ENCODE assay signal across 27 cellular contexts in the genomic region with DNA sequence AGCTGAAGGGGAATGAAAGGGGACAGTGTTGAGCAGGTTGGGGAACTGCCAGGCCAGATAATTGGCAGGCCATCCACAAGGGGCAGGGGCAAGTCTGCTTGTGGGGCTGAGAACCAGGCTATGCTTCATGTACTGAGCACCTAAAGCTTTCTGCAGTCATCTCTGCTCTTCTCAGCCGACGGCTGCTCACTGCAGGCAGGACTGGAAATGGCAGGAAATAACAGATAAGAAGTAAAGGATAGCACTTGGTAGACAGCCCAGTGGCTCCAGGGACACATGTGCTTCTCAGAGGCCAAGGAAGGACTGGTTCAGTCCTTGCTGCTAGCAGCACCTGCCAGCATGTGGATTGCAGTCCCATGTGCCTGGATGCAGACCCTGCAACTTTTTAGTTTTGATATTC.
DNase-seq lines count a peak whose midpoint lies in the region; ATAC-seq, FAIRE-seq and TF ChIP-seq lines count a peak whose summit lies in the region.
"Had no signal": no experiment of that assay in that cellular context is flagged by ENCODE, and none has a peak within 500 bp of the region (broad histone marks: within the 10 kb centered on the region; RNA-seq: fewer than 3 reads in every experiment).

No MANE protein-coding gene starts in this region.

- BruUV-seq in Calu3 (replicated peaks; lab: Mats Ljungman, UMichigan) (no TSS peak), K562 (replicated peaks; lab: Mats Ljungman, UMichigan) (no TSS peak)

- WGBS in K562 (ENCODE audit: insufficient coverage, low coverage, missing lambda C conversion rate): 41% methylated on average over 2 of the region's 2 CpGs

- H3K27me3 ChIP-seq in K562 (ENCODE audit: control insufficient read depth in 2 of 2, insufficient read depth in 2 of 2, low read length in 2 of 2): no peaks in the 10 kb centered on the region
- H3K27me3 ChIP-seq in HAP-1 (ENCODE audit: low read depth): 0 out of 2 replicates have a peak, but pooled peaks cover 3% of the 10 kb centered on the region
- H3K27me3 ChIP-seq: hepatocyte, ovary had no signal

- peak in 1 of 2 experiments; percentile 24; a peak in 1 of 4 replicates for TF ChIP-seq RAD21 in K562 (CRISPR knock-in tag; conservative IDR thresholded peaks at IDR 0.05 in 1 of 2, IDR thresholded peaks at IDR 0.05 in 1 of 2)

- intact Hi-C loops in Calu3 (cut with micrococcal nuclease; ENCODE audit: unreplicated experiment): no loop called here
- intact Hi-C loops in K562 (cut with micrococcal nuclease): no loop called here
- intact Hi-C loops in mucosa of descending colon (cut with DNase I, micrococcal nuclease): no loop called here

- H3K9ac ChIP-seq in K562 (ENCODE audit: insufficient read depth in 1 of 2, low read depth in 2 of 2, low read length in 2 of 2): peak overlapping the region in 1 of 2 experiments; percentile 59; a peak in 1 of 4 replicates

- H3K36me3 ChIP-seq in K562 (ENCODE audit: control insufficient read depth, insufficient read depth, low read length) (no peaks in the 10 kb centered on the region), mucosa of descending colon (ENCODE audit: low read depth) (no peaks in the 10 kb centered on the region), HAP-1 (replicated peaks) (no peaks in the 10 kb centered on the region)
- H3K36me3 ChIP-seq: ovary, thoracic aorta had no signal

- H3K4me3 Mint-ChIP-seq in Calu3 (ENCODE audit: low read depth, unreplicated experiment): no peak overlapping the region
- H3K4me3 Mint-ChIP-seq: activated B cell treated with CpG ODN at 0.5 μM for 24 hours; activated CD4-positive, alpha-beta memory T cell treated with anti-CD3 and anti-CD28 coated beads for 36 hours; activated naive CD8-positive, alpha-beta T cell treated with anti-CD3 and anti-CD28 coated beads, Interleukin-2, amount 50 U/mL, for 24 hours; brain; CD8-positive, alpha-beta T cell; memory B cell; naive thymus-derived CD8-positive, alpha-beta T cell; stimulated activated effector memory CD8-positive, alpha-beta T cell treated with anti-CD3 and anti-CD28 coated beads, Interleukin-12 subunit alpha, Interleukin-12 subunit beta, amount 100 ng/mL, for 72 hours; T-helper 1 cell treated with Interleukin-12 subunit alpha and Interleukin-12 subunit beta and Interleukin-4 antibody, amounts not matched to agents 30 μg/mL and 1 μg/mL, for 36 hours had no signal

- H3K79me2 ChIP-seq in K562 (ENCODE audit: control insufficient read depth, insufficient read depth, low read length): no peaks in the 10 kb centered on the region
- H3K79me2 ChIP-seq: hepatocyte had no signal

- H3K9me3 Mint-ChIP-seq in Calu3 (ENCODE audit: low read depth, unreplicated experiment): no peaks in the 10 kb centered on the region
- H3K9me3 Mint-ChIP-seq: activated B cell treated with CpG ODN at 0.5 μM for 24 hours; activated CD4-positive, alpha-beta memory T cell treated with anti-CD3 and anti-CD28 coated beads for 36 hours; activated naive CD8-positive, alpha-beta T cell treated with anti-CD3 and anti-CD28 coated beads, Interleukin-2, amount 50 U/mL, for 24 hours; CD8-positive, alpha-beta T cell; memory B cell; naive thymus-derived CD8-positive, alpha-beta T cell; stimulated activated effector memory CD8-positive, alpha-beta T cell treated with anti-CD3 and anti-CD28 coated beads, Interleukin-12 subunit alpha, Interleukin-12 subunit beta, amount 100 ng/mL, for 72 hours; T-helper 1 cell treated with Interleukin-12 subunit alpha and Interleukin-12 subunit beta and Interleukin-4 antibody, amounts not matched to agents 30 μg/mL and 1 μg/mL, for 36 hours had no signal

- H3K4me3 ChIP-seq in K562: no peak overlapping the region
- no peak overlapping the region for H3K4me3 ChIP-seq in mucosa of descending colon
- H3K4me3 ChIP-seq in HAP-1: no peak overlapping the region
- H3K4me3 ChIP-seq: coronary artery, hepatocyte, ovary, thoracic aorta had no signal

- peak; percentile 52 for FAIRE-seq in K562 (lab: Jason Lieb, UNC)
- no peak for FAIRE-seq in H54 (lab: Jason Lieb, UNC)
- FAIRE-seq: GM12892 had no signal

- peaks cover 6% of the 10 kb centered on the region for H3K36me3 Mint-ChIP-seq in Calu3 (ENCODE audit: insufficient read depth, unreplicated experiment)
- H3K36me3 Mint-ChIP-seq: activated CD4-positive, alpha-beta memory T cell treated with anti-CD3 and anti-CD28 coated beads for 36 hours; brain; CD8-positive, alpha-beta T cell; memory B cell; naive thymus-derived CD8-positive, alpha-beta T cell; stimulated activated effector memory CD8-positive, alpha-beta T cell treated with anti-CD3 and anti-CD28 coated beads, Interleukin-12 subunit alpha, Interleukin-12 subunit beta, amount 100 ng/mL, for 72 hours had no signal

- TF ChIP-seq CTCF in Calu3 (IDR thresholded peaks at IDR 0.05; ENCODE audit: unreplicated experiment) (no peak), K562 (IDR thresholded peaks at IDR 0.05 in 2 of 3, conservative IDR thresholded peaks at IDR 0.05 in 1 of 3; ENCODE audit: insufficient read depth in 2 of 3, low read depth in 1 of 3, low read length in 3 of 3) (no peak), mucosa of descending colon (IDR thresholded peaks at IDR 0.05) (no peak)

- no peaks in the 10 kb centered on the region for H4K20me1 ChIP-seq in K562 (replicated peaks; ENCODE audit: control insufficient read depth, insufficient read depth, low read length)

- TF ChIP-seq EP300 in K562 (IDR thresholded peaks at IDR 0.05; ENCODE audit: low read length): no peak

- CTCF ChIA-PET in Calu3 (lab: Charles Lee): interaction anchor here (1.1 kb wide), 1 partner anchor 26 kb away, joined by 3 read pairs; no protein-coding TSS in a partner anchor
- CTCF ChIA-PET in K562 (lab: Yijun Ruan, JAX; ENCODE audit: low intra/inter-chr PET ratio): interaction anchor here (0.5 kb wide), 1 partner anchor 33 kb away, joined by 5 read pairs; no protein-coding TSS in a partner anchor

- DNase-seq in Calu3 (no peak), LoVo (ENCODE audit: low spot score) (peak; percentile 32), K562 (ENCODE audit: extremely low read depth in 1 of 4, low spot score in 3 of 4) (peak; percentile 20 to 64 (median 40)), mucosa of descending colon (peak in 2 of 3 donors; percentile 47 to 64), HAP-1 (ENCODE audit: low spot score in 2 of 2) (no peak), HCEC 1CT (no peak), H54 (ENCODE audit: insufficient read length, low spot score) (no peak)
- DNase-seq: activated B cell treated with CpG ODN at 0.5 μM for 24 hours; activated CD4-positive, alpha-beta memory T cell treated with anti-CD3 and anti-CD28 coated beads for 36 hours; activated effector memory CD4-positive, alpha-beta T cell treated with anti-CD3 and anti-CD28 coated beads, Interleukin-2, amount 50 U/mL, for 16 hours; activated naive CD8-positive, alpha-beta T cell treated with anti-CD3 and anti-CD28 coated beads, Interleukin-2, amount 50 U/mL, for 24 hours; CD8-positive, alpha-beta T cell; DMS79; islet precursor cell; naive thymus-derived CD8-positive, alpha-beta T cell; NCI-H1436; NCI-H748 treated with DMSO at 0.1 percent for 48 hours; ovary had no signal

- in situ Hi-C loops in K562 (cut with MboI) (no loop called here), HAP-1 (cut with MboI; ENCODE audit: low sequenced_read_pairs) (no loop called here)

- H3K27me3 Mint-ChIP-seq in Calu3 (ENCODE audit: unreplicated experiment): peaks cover 10% of the 10 kb centered on the region
- H3K27me3 Mint-ChIP-seq: activated naive CD8-positive, alpha-beta T cell treated with anti-CD3 and anti-CD28 coated beads, Interleukin-2, amount 50 U/mL, for 24 hours had no signal

- H3K9me3 ChIP-seq in K562 (replicated peaks; ENCODE audit: control insufficient read depth, insufficient read depth, low read depth, low read length): no peaks in the 10 kb centered on the region
- H3K9me3 ChIP-seq in mucosa of descending colon: no peaks in the 10 kb centered on the region
- H3K9me3 ChIP-seq in HAP-1: no peaks in the 10 kb centered on the region
- H3K9me3 ChIP-seq: ovary, thoracic aorta had no signal

- ATAC-seq in K562: peak; percentile 37
- ATAC-seq in mucosa of descending colon: peak; percentile 20
- ATAC-seq: activated naive CD8-positive, alpha-beta T cell treated with anti-CD3 and anti-CD28 coated beads, Interleukin-2, amount 50 U/mL, for 24 hours; CD8-positive, alpha-beta T cell; naive thymus-derived CD8-positive, alpha-beta T cell; sciatic nerve; stimulated activated effector memory CD8-positive, alpha-beta T cell treated with anti-CD3 and anti-CD28 coated beads, Interleukin-12 subunit alpha, Interleukin-12 subunit beta, amount 100 ng/mL, for 72 hours had no signal

- peak overlapping the region; percentile 64 for H2AFZ ChIP-seq in K562 (ENCODE audit: low read depth, low read length)
- H2AFZ ChIP-seq: hepatocyte had no signal

- H3K27ac Mint-ChIP-seq in Calu3 (ENCODE audit: unreplicated experiment): peak overlapping the region; percentile 27
- H3K27ac Mint-ChIP-seq: activated B cell treated with CpG ODN at 0.5 μM for 24 hours; activated CD4-positive, alpha-beta memory T cell treated with anti-CD3 and anti-CD28 coated beads for 36 hours; activated naive CD8-positive, alpha-beta T cell treated with anti-CD3 and anti-CD28 coated beads, Interleukin-2, amount 50 U/mL, for 24 hours; CD8-positive, alpha-beta T cell; memory B cell; stimulated activated effector memory CD8-positive, alpha-beta T cell treated with anti-CD3 and anti-CD28 coated beads, Interleukin-12 subunit alpha, Interleukin-12 subunit beta, amount 100 ng/mL, for 72 hours; T-helper 1 cell treated with Interleukin-12 subunit alpha and Interleukin-12 subunit beta and Interleukin-4 antibody, amounts not matched to agents 30 μg/mL and 1 μg/mL, for 36 hours had no signal

- POLR2A ChIA-PET in K562 (lab: Yijun Ruan, JAX): interaction anchor here (0.9 kb wide), 1 partner anchor 21 kb away, joined by 3 read pairs; no protein-coding TSS in a partner anchor

- TF ChIP-seq POLR2A in K562 (conservative IDR thresholded peaks at IDR 0.05) (no peak), H54 (IDR thresholded peaks at IDR 0.05; ENCODE audit: low read depth, low read length) (no peak)

- H3K4me1 ChIP-seq in K562 (replicated peaks in 1 of 2; ENCODE audit: control insufficient read depth in 2 of 2, insufficient read depth in 2 of 2, low read length in 2 of 2) (peaks cover 19 to 41% of the 10 kb centered on the region in 2 experiments), mucosa of descending colon (ENCODE audit: low read depth) (peaks cover 42% of the 10 kb centered on the region), HAP-1 (no peaks in the 10 kb centered on the region)

- peaks cover 50% of the 10 kb centered on the region for H3K4me1 Mint-ChIP-seq in Calu3 (ENCODE audit: low read depth, unreplicated experiment)
- H3K4me1 Mint-ChIP-seq: activated naive CD8-positive, alpha-beta T cell treated with anti-CD3 and anti-CD28 coated beads, Interleukin-2, amount 50 U/mL, for 24 hours; memory B cell; stimulated activated effector memory CD8-positive, alpha-beta T cell treated with anti-CD3 and anti-CD28 coated beads, Interleukin-12 subunit alpha, Interleukin-12 subunit beta, amount 100 ng/mL, for 72 hours had no signal

- no peaks in the 10 kb centered on the region for H3K9me1 ChIP-seq in K562 (ENCODE audit: control insufficient read depth, insufficient read depth, low read length)

- H3K27ac ChIP-seq in K562 (ENCODE audit: extremely low read depth, low read depth, low read length): no peak overlapping the region; the same call in 2 of the 3 replicates
- H3K27ac ChIP-seq: coronary artery, hepatocyte, ovary, thoracic aorta had no signal

- H3K4me2 ChIP-seq in K562 (ENCODE audit: insufficient read depth, low read length): no peak overlapping the region
- H3K4me2 ChIP-seq: hepatocyte had no signal

Comparison
In these comparisons a context has a peak if more than half of its experiments do, and no peak if none do; other contexts are left out.
1. DNase-seq: peak in LoVo (single experiment), K562 (4 of 4) and mucosa of descending colon (2 of 3); none in Calu3 (single experiment), HAP-1 (0 of 2), HCEC 1CT (single experiment) and H54 (single experiment).